In the genomic region with DNA sequence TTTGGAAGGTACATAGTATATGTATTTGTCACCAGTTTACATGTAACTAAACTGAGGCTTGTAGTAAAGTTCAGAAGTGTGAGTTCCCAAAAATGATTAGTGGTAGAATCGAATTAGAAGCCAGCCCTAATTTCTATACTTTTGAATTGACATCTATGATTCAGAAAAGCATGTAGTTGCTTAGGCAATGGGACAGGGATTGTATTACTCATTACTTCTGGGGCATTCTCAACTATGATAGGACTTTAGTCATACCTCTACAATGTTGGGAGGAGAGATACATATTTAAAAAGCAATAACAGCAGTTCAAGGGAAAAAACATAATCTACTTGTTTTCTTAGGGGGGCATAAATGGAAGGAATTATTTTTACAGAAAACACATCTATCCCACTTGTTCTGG, we compare ENCODE assay signal across 21 cellular contexts.
DNase-seq lines count a peak whose midpoint lies in the region; ATAC-seq and TF ChIP-seq lines count a peak whose summit lies in the region.
"Had no signal": no experiment of that assay in that cellular context is flagged by ENCODE, and none has a peak within 500 bp of the region (broad histone marks: within the 10 kb centered on the region; RNA-seq: fewer than 3 reads in every experiment).

No MANE protein-coding gene starts in this region.

- peaks cover 11% of the 10 kb centered on the region for H3F3A ChIP-seq in SK-N-SH (replicated peaks; ENCODE audit: insufficient read depth)

- H3K9me3 Mint-ChIP-seq in activated T-cell treated with anti-CD3 and anti-CD28 coated beads, Interleukin-2, amount 50 U/mL, for 24 hours, result no peaks in the 10 kb centered on the region
- H3K9me3 Mint-ChIP-seq: activated naive CD8-positive, alpha-beta T cell treated with anti-CD3 and anti-CD28 coated beads for 36 hours; mesothelial cell of epicardium had no signal

- H3K27ac ChIP-seq in SK-N-SH (ENCODE audit: low read depth in 2 of 2, low read length in 1 of 2) (peak overlapping the region in 1 of 2 experiments; percentile 63; a peak in 2 of 4 replicates), osteoblast (ENCODE audit: low read depth, low read length) (peak overlapping the region; percentile 39)
- H3K27ac ChIP-seq: testis had no signal

- no peak overlapping the region for H3K4me3 Mint-ChIP-seq in activated T-cell treated with anti-CD3 and anti-CD28 coated beads, Interleukin-2, amount 50 U/mL, for 24 hours
- H3K4me3 Mint-ChIP-seq: activated CD4-positive, alpha-beta T cell treated with anti-CD3 and anti-CD28 coated beads for 36 hours; activated naive CD8-positive, alpha-beta T cell treated with anti-CD3 and anti-CD28 coated beads for 36 hours; CD4-positive, alpha-beta memory T cell; mesothelial cell of epicardium; natural killer cell; stimulated activated effector memory CD8-positive, alpha-beta T cell treated with anti-CD3 and anti-CD28 coated beads, Interleukin-12 subunit alpha, Interleukin-12 subunit beta, amount 100 ng/mL, for 72 hours had no signal

- H3K9ac ChIP-seq in SK-N-SH, result no peak overlapping the region

- TF ChIP-seq EP300 in SK-N-SH (IDR thresholded peaks at IDR 0.05; ENCODE audit: borderline replicate concordance in 1 of 2, low read depth in 1 of 2, low read length in 1 of 2), result no peak; a peak in 1 of 4 replicates

- H3K36me3 Mint-ChIP-seq in activated T-cell treated with anti-CD3 and anti-CD28 coated beads, Interleukin-2, amount 50 U/mL, for 24 hours (ENCODE audit: low read depth), result no peaks in the 10 kb centered on the region
- H3K36me3 Mint-ChIP-seq: activated naive CD8-positive, alpha-beta T cell treated with anti-CD3 and anti-CD28 coated beads for 36 hours; CD4-positive, alpha-beta memory T cell; mesothelial cell of epicardium; natural killer cell; stimulated activated effector memory CD8-positive, alpha-beta T cell treated with anti-CD3 and anti-CD28 coated beads, Interleukin-12 subunit alpha, Interleukin-12 subunit beta, amount 100 ng/mL, for 72 hours had no signal

- H3K4me3 ChIP-seq in SK-N-SH (ENCODE audit: low read depth in 2 of 2, low read length in 1 of 2) (no peak overlapping the region), osteoblast (ENCODE audit: insufficient read depth, low read length) (no peak overlapping the region)
- H3K4me3 ChIP-seq: testis had no signal

- CTCF ChIA-PET in SK-N-SH (lab: Yijun Ruan, JAX), result no interaction called here

- ATAC-seq in HG03139 (IDR thresholded peaks at IDR 0.05; ENCODE audit: unreplicated experiment) (no peak), HG02870 (IDR thresholded peaks at IDR 0.05; ENCODE audit: unreplicated experiment) (no peak)
- ATAC-seq: activated CD4-positive, alpha-beta T cell treated with anti-CD3 and anti-CD28 coated beads for 36 hours; HepG2; left lobe of liver; natural killer cell; stimulated activated effector memory CD8-positive, alpha-beta T cell treated with anti-CD3 and anti-CD28 coated beads, Interleukin-12 subunit alpha, Interleukin-12 subunit beta, amount 100 ng/mL, for 72 hours had no signal

- H3K9me3 ChIP-seq in SK-N-SH, result no peaks in the 10 kb centered on the region
- no peaks in the 10 kb centered on the region for H3K9me3 ChIP-seq in osteoblast (ENCODE audit: low read depth, low read length)
- H3K9me3 ChIP-seq: testis had no signal

- no peaks in the 10 kb centered on the region for H3K27me3 ChIP-seq in SK-N-SH (ENCODE audit: insufficient read depth)
- H3K27me3 ChIP-seq in osteoblast (ENCODE audit: insufficient read depth, low read length), result no peaks in the 10 kb centered on the region
- H3K27me3 ChIP-seq: testis had no signal

- H2AFZ ChIP-seq in SK-N-SH (ENCODE audit: low read depth) (no peak overlapping the region), osteoblast (ENCODE audit: low read length) (no peak overlapping the region)

- peak overlapping the region; percentile 24; the same call in 1 of the 2 replicates for H3K4me2 ChIP-seq in SK-N-SH
- H3K4me2 ChIP-seq in osteoblast (ENCODE audit: insufficient read depth, low read length), result peak overlapping the region; percentile 8

- H4K20me1 ChIP-seq in SK-N-SH (ENCODE audit: insufficient read depth) (no peaks in the 10 kb centered on the region), osteoblast (ENCODE audit: insufficient read depth, low read length) (no peaks in the 10 kb centered on the region)

- TF ChIP-seq RAD21 in SK-N-SH (IDR thresholded peaks at IDR 0.05; ENCODE audit: low read length), result no peak

- 0% methylated on average over 1 of the region's 1 CpG for WGBS in SK-N-SH (ENCODE audit: low lambda C conversion rate)

- H3K27ac Mint-ChIP-seq in activated T-cell treated with anti-CD3 and anti-CD28 coated beads, Interleukin-2, amount 50 U/mL, for 24 hours, result no peak overlapping the region
- H3K27ac Mint-ChIP-seq: activated CD4-positive, alpha-beta T cell treated with anti-CD3 and anti-CD28 coated beads for 36 hours; activated naive CD8-positive, alpha-beta T cell treated with anti-CD3 and anti-CD28 coated beads for 36 hours; CD4-positive, alpha-beta memory T cell; mesothelial cell of epicardium; natural killer cell; stimulated activated effector memory CD8-positive, alpha-beta T cell treated with anti-CD3 and anti-CD28 coated beads, Interleukin-12 subunit alpha, Interleukin-12 subunit beta, amount 100 ng/mL, for 72 hours had no signal

- no peaks in the 10 kb centered on the region for H3K27me3 Mint-ChIP-seq in activated T-cell treated with anti-CD3 and anti-CD28 coated beads, Interleukin-2, amount 50 U/mL, for 24 hours
- H3K27me3 Mint-ChIP-seq: activated CD4-positive, alpha-beta T cell treated with anti-CD3 and anti-CD28 coated beads for 36 hours; activated naive CD8-positive, alpha-beta T cell treated with anti-CD3 and anti-CD28 coated beads for 36 hours; CD4-positive, alpha-beta memory T cell had no signal

- H3K4me1 Mint-ChIP-seq in activated T-cell treated with anti-CD3 and anti-CD28 coated beads, Interleukin-2, amount 50 U/mL, for 24 hours (ENCODE audit: low read depth), result no peaks in the 10 kb centered on the region
- H3K4me1 Mint-ChIP-seq: activated CD4-positive, alpha-beta T cell treated with anti-CD3 and anti-CD28 coated beads for 36 hours; activated naive CD8-positive, alpha-beta T cell treated with anti-CD3 and anti-CD28 coated beads for 36 hours; CD4-positive, alpha-beta memory T cell; natural killer cell; stimulated activated effector memory CD8-positive, alpha-beta T cell treated with anti-CD3 and anti-CD28 coated beads, Interleukin-12 subunit alpha, Interleukin-12 subunit beta, amount 100 ng/mL, for 72 hours had no signal

- H3K36me3 ChIP-seq in SK-N-SH (replicated peaks in 1 of 2; ENCODE audit: control insufficient read depth in 1 of 2, insufficient read depth in 2 of 2, low read length in 1 of 2), result no peaks in the 10 kb centered on the region
- H3K36me3 ChIP-seq in osteoblast (ENCODE audit: insufficient read depth, low read length), result no peaks in the 10 kb centered on the region

- DNase-seq in ELR (ENCODE audit: low read depth) (peak; percentile 65), SK-N-SH (no peak), fibroblast of gingiva (ENCODE audit: low read depth) (peak; percentile 29), osteoblast (ENCODE audit: insufficient read length, low spot score, missing footprints) (peak; percentile 74), NOMO-1 treated with DMSO at 0.1 percent for 48 hours (lab: John Stamatoyannopoulos, UW; ENCODE audit: unreplicated experiment) (no peak)
- DNase-seq in activated T-cell treated with anti-CD3 and anti-CD28 coated beads, Interleukin-2, amount 50 U/mL, for 24 hours, result no peak
- DNase-seq: activated CD4-positive, alpha-beta T cell treated with anti-CD3 and anti-CD28 coated beads for 36 hours; activated naive CD8-positive, alpha-beta T cell treated with anti-CD3 and anti-CD28 coated beads for 36 hours; CD4-positive, alpha-beta memory T cell; dermis blood vessel endothelial cell; natural killer cell; NCI-H1417 treated with DMSO at 0.1 percent for 48 hours; NCI-H524 treated with DMSO at 0.1 percent for 48 hours; posterior cingulate gyrus; testis had no signal

- no peak for TF ChIP-seq CTCF in SK-N-SH (IDR thresholded peaks at IDR 0.05)
- TF ChIP-seq CTCF in osteoblast (IDR thresholded peaks at IDR 0.05; ENCODE audit: extremely low read depth, low read depth, low read length), result no peak

- H3K9me2 ChIP-seq in SK-N-SH, result no peaks in the 10 kb centered on the region

- H3K4me1 ChIP-seq in SK-N-SH (ENCODE audit: control insufficient read depth in 1 of 2, insufficient read depth in 2 of 2, low read depth in 1 of 2, low read length in 1 of 2), result peaks cover 4 to 40% of the 10 kb centered on the region in 2 experiments
- peaks cover 14% of the 10 kb centered on the region for H3K4me1 ChIP-seq in osteoblast (ENCODE audit: insufficient read depth, low read length)
- H3K4me1 ChIP-seq: testis had no signal

- peaks cover 27% of the 10 kb centered on the region for H3K79me2 ChIP-seq in SK-N-SH (ENCODE audit: insufficient read depth)
- no peaks in the 10 kb centered on the region for H3K79me2 ChIP-seq in osteoblast (ENCODE audit: insufficient read depth, low read length)

- POLR2A ChIA-PET in SK-N-SH (lab: Yijun Ruan, JAX), result no interaction called here

TF ChIP-seq in SK-N-SH, 30 proteins besides CTCF, POLR2A, EP300 and RAD21 (continues in another document):
- TF ChIP-seq, protein P1, sequence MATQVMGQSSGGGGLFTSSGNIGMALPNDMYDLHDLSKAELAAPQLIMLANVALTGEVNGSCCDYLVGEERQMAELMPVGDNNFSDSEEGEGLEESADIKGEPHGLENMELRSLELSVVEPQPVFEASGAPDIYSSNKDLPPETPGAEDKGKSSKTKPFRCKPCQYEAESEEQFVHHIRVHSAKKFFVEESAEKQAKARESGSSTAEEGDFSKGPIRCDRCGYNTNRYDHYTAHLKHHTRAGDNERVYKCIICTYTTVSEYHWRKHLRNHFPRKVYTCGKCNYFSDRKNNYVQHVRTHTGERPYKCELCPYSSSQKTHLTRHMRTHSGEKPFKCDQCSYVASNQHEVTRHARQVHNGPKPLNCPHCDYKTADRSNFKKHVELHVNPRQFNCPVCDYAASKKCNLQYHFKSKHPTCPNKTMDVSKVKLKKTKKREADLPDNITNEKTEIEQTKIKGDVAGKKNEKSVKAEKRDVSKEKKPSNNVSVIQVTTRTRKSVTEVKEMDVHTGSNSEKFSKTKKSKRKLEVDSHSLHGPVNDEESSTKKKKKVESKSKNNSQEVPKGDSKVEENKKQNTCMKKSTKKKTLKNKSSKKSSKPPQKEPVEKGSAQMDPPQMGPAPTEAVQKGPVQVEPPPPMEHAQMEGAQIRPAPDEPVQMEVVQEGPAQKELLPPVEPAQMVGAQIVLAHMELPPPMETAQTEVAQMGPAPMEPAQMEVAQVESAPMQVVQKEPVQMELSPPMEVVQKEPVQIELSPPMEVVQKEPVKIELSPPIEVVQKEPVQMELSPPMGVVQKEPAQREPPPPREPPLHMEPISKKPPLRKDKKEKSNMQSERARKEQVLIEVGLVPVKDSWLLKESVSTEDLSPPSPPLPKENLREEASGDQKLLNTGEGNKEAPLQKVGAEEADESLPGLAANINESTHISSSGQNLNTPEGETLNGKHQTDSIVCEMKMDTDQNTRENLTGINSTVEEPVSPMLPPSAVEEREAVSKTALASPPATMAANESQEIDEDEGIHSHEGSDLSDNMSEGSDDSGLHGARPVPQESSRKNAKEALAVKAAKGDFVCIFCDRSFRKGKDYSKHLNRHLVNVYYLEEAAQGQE (IDR thresholded peaks at IDR 0.05; ENCODE audit: low read depth, low read length), result no peak
- 0 out of 2 replicates have a peak, but pooled peaks have one; percentile 28 for TF ChIP-seq MEF2A (IDR thresholded peaks at IDR 0.05; ENCODE audit: borderline replicate concordance, low read depth)

Comparison
In these comparisons a context has a peak if more than half of its experiments do, and no peak if none do; other contexts are left out.
1. DNase-seq: peak in ELR (single experiment), fibroblast of gingiva (single experiment) and osteoblast (single experiment); none in SK-N-SH (single experiment), activated T-cell treated with anti-CD3 and anti-CD28 coated beads, Interleukin-2, amount 50 U/mL, for 24 hours (single experiment) and NOMO-1 treated with DMSO at 0.1 percent for 48 hours (single experiment).